In genomic region chr5:9529041-9529480, GRCh38 we compare ENCODE assay signal across 25 cellular contexts. TPM values are rescaled to one million over a fixed set of nuclear protein-coding genes. Genes with fewer than 3 reads are reported as not detected.
DNase-seq lines count a peak whose midpoint lies in the region; ATAC-seq and TF ChIP-seq lines count a peak whose summit lies in the region.
"Had no signal": no experiment of that assay in that cellular context is flagged by ENCODE, and none has a peak within 500 bp of the region (broad histone marks: within the 10 kb centered on the region; RNA-seq: fewer than 3 reads in every experiment).

No MANE protein-coding gene starts in this region.

- no peaks in the 10 kb centered on the region for H3K9me3 ChIP-seq in MM.1S (replicated peaks; ENCODE audit: insufficient read depth, low read length)
- no peaks in the 10 kb centered on the region for H3K9me3 ChIP-seq in neuronal stem cell (replicated peaks in 1 of 2; ENCODE audit: control insufficient read depth in 2 of 2, insufficient read depth in 1 of 2, low read depth in 1 of 2, low read length in 2 of 2)
- H3K9me3 ChIP-seq: BLaER1, HAP-1, vagina had no signal

- peak overlapping the region; percentile 44 for H3K23ac ChIP-seq in neuronal stem cell (ENCODE audit: low read depth, low read length, poor library complexity)

- H4K91ac ChIP-seq in neuronal stem cell (ENCODE audit: low read depth, low read length, poor library complexity) = no peak overlapping the region

- H2BK120ac ChIP-seq in neuronal stem cell (ENCODE audit: low read depth, low read length) = no peak overlapping the region

- no peak overlapping the region for H2BK5ac ChIP-seq in neuronal stem cell (ENCODE audit: low read length)

- WGBS in neuronal stem cell (ENCODE audit: extremely low coverage in 2 of 2, insufficient read length in 2 of 2, insufficient replicate concordance in 1 of 2), 2 donors = no CpG with 5 or more reads among the region's 6 CpGs

- H3K9ac ChIP-seq in MM.1S (ENCODE audit: low read length) (no peak overlapping the region), neuronal stem cell (ENCODE audit: low read depth, low read length, poor library complexity) (no peak overlapping the region)
- H3K9ac ChIP-seq: BLaER1 had no signal

- 0 out of 2 replicates have a peak overlapping the region, but pooled peaks have one; percentile 40 for H2AFZ ChIP-seq in MM.1S (ENCODE audit: low read length)
- no peak overlapping the region for H2AFZ ChIP-seq in neuronal stem cell (ENCODE audit: low read length)
- H2AFZ ChIP-seq: hepatocyte had no signal

- H3K27me3 ChIP-seq in MM.1S (replicated peaks; ENCODE audit: insufficient read depth, low read length) (no peaks in the 10 kb centered on the region), neuronal stem cell (ENCODE audit: control insufficient read depth in 3 of 3, insufficient read depth in 3 of 3, low read depth in 1 of 3, low read length in 3 of 3) (no peaks in the 10 kb centered on the region)
- H3K27me3 ChIP-seq: BLaER1, hepatocyte, vagina had no signal

- peaks cover 14% of the 10 kb centered on the region for H3F3A ChIP-seq in MM.1S (ENCODE audit: insufficient read depth, low read length)

- intact Hi-C loops in left cardiac atrium (cut with DNase I) = no loop called here

- H3K79me2 ChIP-seq in MM.1S (ENCODE audit: low read length) = no peaks in the 10 kb centered on the region

- H3K36me3 ChIP-seq in MM.1S (replicated peaks; ENCODE audit: insufficient read depth, low read length) (no peaks in the 10 kb centered on the region), neuronal stem cell (replicated peaks in 1 of 2; ENCODE audit: control insufficient read depth in 2 of 2, insufficient read depth in 2 of 2, low read length in 2 of 2) (peaks cover 0 to 9% of the 10 kb centered on the region in 2 donors)
- H3K36me3 ChIP-seq: BLaER1, HAP-1, vagina had no signal

- no peak overlapping the region for H3K4me3 ChIP-seq in MM.1S (ENCODE audit: low read length)
- H3K4me3 ChIP-seq in neuronal stem cell (ENCODE audit: low read length in 2 of 2) = peak overlapping the region in 1 of 2 donors; percentile 61
- H3K4me3 ChIP-seq: BLaER1, HAP-1, hepatocyte, vagina had no signal

- TF ChIP-seq CTCF in MM.1S (IDR thresholded peaks at IDR 0.05; ENCODE audit: low read length) = no peak

- no peaks in the 10 kb centered on the region for H3K9me2 ChIP-seq in MM.1S (replicated peaks; ENCODE audit: insufficient read depth, low read length)

- H2BK15ac ChIP-seq in neuronal stem cell (ENCODE audit: low read length) = no peak overlapping the region

- H3K79me1 ChIP-seq in neuronal stem cell (ENCODE audit: low read depth, low read length) = peaks cover 6% of the 10 kb centered on the region

- H4K8ac ChIP-seq in neuronal stem cell (ENCODE audit: low read depth, low read length) = no peak overlapping the region

- no peak overlapping the region for H2BK12ac ChIP-seq in neuronal stem cell (ENCODE audit: low read length)

- peak overlapping the region; percentile 39 for H3K18ac ChIP-seq in neuronal stem cell (ENCODE audit: low read length)

- H3K14ac ChIP-seq in neuronal stem cell (ENCODE audit: low read length) = no peak overlapping the region

- DNase-seq in MM.1S = peak; percentile 90
- DNase-seq in left cardiac atrium = no peak
- DNase-seq in neuronal stem cell (ENCODE audit: low spot score) = no peak
- no peak for DNase-seq in T-helper 9 cell
- no peak for DNase-seq in stimulated activated CD4-positive, alpha-beta T cell treated with anti-CD3 and anti-CD28 coated beads, Interleukin-15, amount 100 ng/mL, for 24 hours
- DNase-seq: activated naive CD4-positive, alpha-beta T cell treated with anti-CD3 and anti-CD28 coated beads, Interleukin-2, amount 10 ng/mL, durations not matched to agents 7 days and 5 days; activated T-cell treated with anti-CD3 and anti-CD28 coated beads, Interleukin-2, amount 50 U/mL, for 48 hours; central memory CD4-positive, alpha-beta T cell; COR-L47; DND-41; Karpas-422; mammary epithelial cell; naive thymus-derived CD4-positive, alpha-beta T cell; NCI-H187; NCI-H748 treated with DMSO at 0.1 percent for 48 hours; retina; SHP77; T-helper 1 cell had no signal

- H3K4ac ChIP-seq in neuronal stem cell (ENCODE audit: low read length) = no peak overlapping the region

- H2AK5ac ChIP-seq in neuronal stem cell (ENCODE audit: low read depth, low read length) = no peak overlapping the region

- peak; percentile 65 for ATAC-seq in GM18907 (IDR thresholded peaks at IDR 0.05; ENCODE audit: unreplicated experiment)
- ATAC-seq in left cardiac atrium = peak; percentile 76 to 82
- no peak for ATAC-seq in HG03139 (IDR thresholded peaks at IDR 0.05; ENCODE audit: unreplicated experiment)
- ATAC-seq in GM19328 (IDR thresholded peaks at IDR 0.05; ENCODE audit: unreplicated experiment) = no peak
- ATAC-seq: naive thymus-derived CD4-positive, alpha-beta T cell had no signal

- H3K4me2 ChIP-seq in MM.1S (ENCODE audit: low read depth, low read length) (peak overlapping the region; percentile 54; the same call in 1 of the 2 replicates), neuronal stem cell (ENCODE audit: insufficient read depth, low read length, poor library complexity, severe bottlenecking) (no peak overlapping the region)
- H3K4me2 ChIP-seq: BLaER1, hepatocyte had no signal

- H4K20me1 ChIP-seq in MM.1S (ENCODE audit: insufficient read depth, low read length) = no peaks in the 10 kb centered on the region
- H4K20me1 ChIP-seq: BLaER1 had no signal

- H3K4me1 ChIP-seq in MM.1S (ENCODE audit: low read length) = peaks cover 19% of the 10 kb centered on the region
- peaks cover 10 to 11% of the 10 kb centered on the region in 2 donors for H3K4me1 ChIP-seq in neuronal stem cell (ENCODE audit: control insufficient read depth in 2 of 2, insufficient read depth in 1 of 2, low read depth in 1 of 2, low read length in 2 of 2)
- H3K4me1 ChIP-seq: BLaER1, HAP-1, vagina had no signal

- peak overlapping the region; percentile 63 for H3K27ac ChIP-seq in MM.1S (ENCODE audit: low read length)
- H3K27ac ChIP-seq in neuronal stem cell (replicated peaks; ENCODE audit: low read length) = no peak overlapping the region
- H3K27ac ChIP-seq: BLaER1, hepatocyte, vagina had no signal

RNA-seq across cellular contexts. Expression of gene SEMA5A, which starts 16.8 kb away (rescaled TPM):
- 10 to 100 TPM; 16.2 to 19.7 TPM for total RNA-seq in left cardiac atrium
- polyA plus RNA-seq in neuronal stem cell (2013, experiment 1 of 2) = 24.5 TPM
- 26.5 TPM for polyA plus RNA-seq in neuronal stem cell (2013, experiment 2 of 2)

Comparison
In these comparisons a context has a peak if more than half of its experiments do, and no peak if none do; other contexts are left out.
1. ATAC-seq: peak in GM18907 (single experiment) and left cardiac atrium (2 of 2); none in HG03139 (single experiment) and GM19328 (single experiment).